In genomic region chr18:11953113-11953512, GRCh38 we compare ENCODE assay signal across 18 cellular contexts. TPM values are rescaled to one million over a fixed set of nuclear protein-coding genes. Genes with fewer than 3 reads are reported as not detected.
DNase-seq lines count a peak whose midpoint lies in the region; ATAC-seq lines count a peak whose summit lies in the region.
"Had no signal": no experiment of that assay in that cellular context is flagged by ENCODE, and none has a peak within 500 bp of the region (broad histone marks: within the 10 kb centered on the region; RNA-seq: fewer than 3 reads in every experiment).

No MANE protein-coding gene starts in this region.

- peak overlapping the region; percentile 97 for H3K27ac ChIP-seq in epithelial cell of prostate

- POLR2A ChIA-PET in activated CD4-positive, alpha-beta T cell treated with anti-CD3 and anti-CD28 coated beads for 36 hours (lab: Charles Lee) = no interaction called here

- intact Hi-C loops in activated CD4-positive, alpha-beta T cell treated with anti-CD3 and anti-CD28 coated beads for 36 hours (cut with DNase I, micrococcal nuclease) = no loop called here
- intact Hi-C loops in left colon (cut with DNase I, micrococcal nuclease) = no loop called here

- DNase-seq in activated CD4-positive, alpha-beta T cell treated with anti-CD3 and anti-CD28 coated beads for 36 hours = no peak
- no peak for DNase-seq in activated CD4-positive, alpha-beta T cell treated with anti-CD3 and anti-CD28 coated beads for 48 hours
- peak; percentile 68 for DNase-seq in RKO (ENCODE audit: low spot score)
- no peak for DNase-seq in epithelial cell of prostate (ENCODE audit: low read depth, low spot score)
- no peak for DNase-seq in stimulated activated effector memory CD8-positive, alpha-beta T cell treated with anti-CD3 and anti-CD28 coated beads, Interleukin-12 subunit alpha, Interleukin-12 subunit beta, amount 100 ng/mL, for 72 hours (ENCODE audit: low spot score in 2 of 2)
- no peak for DNase-seq in left colon
- DNase-seq: Caco-2; CD4-positive, alpha-beta T cell; GF-D8; GM23248; MM.1S; NCI-H1417 treated with DMSO at 0.1 percent for 48 hours; NCI-H187 treated with DMSO at 0.1 percent for 48 hours; NCI-H226; NCI-H524 treated with DMSO at 0.1 percent for 48 hours; RPMI8226; SIG-M5 had no signal

- H3K27me3 Mint-ChIP-seq in activated CD4-positive, alpha-beta T cell treated with anti-CD3 and anti-CD28 coated beads for 36 hours = peaks cover 2% of the 10 kb centered on the region
- H3K27me3 Mint-ChIP-seq: CD4-positive, alpha-beta T cell had no signal

- peaks cover 13% of the 10 kb centered on the region for H3K9me3 Mint-ChIP-seq in activated CD4-positive, alpha-beta T cell treated with anti-CD3 and anti-CD28 coated beads for 36 hours (ENCODE audit: low read depth)
- H3K9me3 Mint-ChIP-seq in stimulated activated effector memory CD8-positive, alpha-beta T cell treated with anti-CD3 and anti-CD28 coated beads, Interleukin-12 subunit alpha, Interleukin-12 subunit beta, amount 100 ng/mL, for 72 hours = peaks cover 10% of the 10 kb centered on the region

- peaks cover 3% of the 10 kb centered on the region for H3K4me1 Mint-ChIP-seq in activated CD4-positive, alpha-beta T cell treated with anti-CD3 and anti-CD28 coated beads for 36 hours
- no peaks in the 10 kb centered on the region for H3K4me1 Mint-ChIP-seq in stimulated activated effector memory CD8-positive, alpha-beta T cell treated with anti-CD3 and anti-CD28 coated beads, Interleukin-12 subunit alpha, Interleukin-12 subunit beta, amount 100 ng/mL, for 72 hours

- CTCF ChIA-PET in activated CD4-positive, alpha-beta T cell treated with anti-CD3 and anti-CD28 coated beads for 36 hours (lab: Charles Lee) = interaction anchor here (1.5 kb wide), 1 partner anchor 29 kb away, joined by 3 read pairs; no protein-coding TSS in a partner anchor

- H3K36me3 Mint-ChIP-seq in activated CD4-positive, alpha-beta T cell treated with anti-CD3 and anti-CD28 coated beads for 36 hours (ENCODE audit: low read depth) = no peaks in the 10 kb centered on the region
- no peaks in the 10 kb centered on the region for H3K36me3 Mint-ChIP-seq in stimulated activated effector memory CD8-positive, alpha-beta T cell treated with anti-CD3 and anti-CD28 coated beads, Interleukin-12 subunit alpha, Interleukin-12 subunit beta, amount 100 ng/mL, for 72 hours

- H3K27ac Mint-ChIP-seq in activated CD4-positive, alpha-beta T cell treated with anti-CD3 and anti-CD28 coated beads for 36 hours = no peak overlapping the region
- H3K27ac Mint-ChIP-seq in stimulated activated effector memory CD8-positive, alpha-beta T cell treated with anti-CD3 and anti-CD28 coated beads, Interleukin-12 subunit alpha, Interleukin-12 subunit beta, amount 100 ng/mL, for 72 hours = no peak overlapping the region
- H3K27ac Mint-ChIP-seq: CD4-positive, alpha-beta T cell had no signal

- ATAC-seq in activated CD4-positive, alpha-beta T cell treated with anti-CD3 and anti-CD28 coated beads for 36 hours = peak; percentile 44
- ATAC-seq in stimulated activated effector memory CD8-positive, alpha-beta T cell treated with anti-CD3 and anti-CD28 coated beads, Interleukin-12 subunit alpha, Interleukin-12 subunit beta, amount 100 ng/mL, for 72 hours = peak; percentile 55
- no peak for ATAC-seq in left colon
- no peak for ATAC-seq in GM19324 (IDR thresholded peaks at IDR 0.05; ENCODE audit: low FRiP score, unreplicated experiment)

- no peak overlapping the region for H3K4me3 Mint-ChIP-seq in activated CD4-positive, alpha-beta T cell treated with anti-CD3 and anti-CD28 coated beads for 36 hours
- no peak overlapping the region for H3K4me3 Mint-ChIP-seq in stimulated activated effector memory CD8-positive, alpha-beta T cell treated with anti-CD3 and anti-CD28 coated beads, Interleukin-12 subunit alpha, Interleukin-12 subunit beta, amount 100 ng/mL, for 72 hours
- H3K4me3 Mint-ChIP-seq: CD4-positive, alpha-beta T cell had no signal

RNA-seq across cellular contexts. Expression of gene IMPA2, which starts 28.2 kb away (rescaled TPM):
- total RNA-seq in activated CD4-positive, alpha-beta T cell treated with anti-CD3 and anti-CD28 coated beads for 36 hours = 10 to 100 TPM; 20.8 to 23.5 TPM
- 100 to 1,000 TPM; 114 to 135 TPM for total RNA-seq in left colon

RNA-seq across cellular contexts. Expression of gene MPPE1, which starts 45.0 kb away (rescaled TPM):
- 10 to 100 TPM; 22.4 to 29.6 TPM for total RNA-seq in activated CD4-positive, alpha-beta T cell treated with anti-CD3 and anti-CD28 coated beads for 36 hours
- total RNA-seq in left colon = 10 to 100 TPM; 57.9 to 61.0 TPM

Comparison
In these comparisons a context has a peak if more than half of its experiments do, and no peak if none do; other contexts are left out.
1. ATAC-seq: peak in activated CD4-positive, alpha-beta T cell treated with anti-CD3 and anti-CD28 coated beads for 36 hours (single experiment) and stimulated activated effector memory CD8-positive, alpha-beta T cell treated with anti-CD3 and anti-CD28 coated beads, Interleukin-12 subunit alpha, Interleukin-12 subunit beta, amount 100 ng/mL, for 72 hours (single experiment); none in left colon (single experiment) and GM19324 (single experiment).
2. RNA of gene IMPA2, which starts 28.2 kb away (total RNA-seq): 114 to 135 TPM in left colon; 20.8 to 23.5 TPM in activated CD4-positive, alpha-beta T cell treated with anti-CD3 and anti-CD28 coated beads for 36 hours; every median in the first group is over 4 times any median in the second.